In genomic region chr3:194617827-194618226, GRCh38 we compare ENCODE assay signal across 19 cellular contexts.
A peak's percentile ranks its signal among the peaks of the same experiment; 100 is the strongest.
DNase-seq lines count a peak whose midpoint lies in the region; ATAC-seq and TF ChIP-seq lines count a peak whose summit lies in the region.
"Had no signal": no experiment of that assay in that cellular context is flagged by ENCODE, and none has a peak within 500 bp of the region (broad histone marks: within the 10 kb centered on the region; RNA-seq: fewer than 3 reads in every experiment).

No MANE protein-coding gene starts in this region.

- peak; percentile 44 for ATAC-seq in HG02759 (IDR thresholded peaks at IDR 0.05; ENCODE audit: unreplicated experiment)
- no peak for ATAC-seq in HG02981 (IDR thresholded peaks at IDR 0.05; ENCODE audit: unreplicated experiment)
- ATAC-seq: activated T-helper 17 cell treated with anti-CD3 and anti-CD28 coated beads, Interleukin-2, amount 50 U/mL, for 72 hours; mucosa of descending colon; SK-N-SH treated with all-trans-retinoic acid at 6 μM for 48 hours had no signal

- H3K4me3 ChIP-seq in fibroblast of mammary gland (ENCODE audit: control insufficient read depth, low read depth, low read length), result no peak overlapping the region
- H3K4me3 ChIP-seq: adrenal gland, mucosa of descending colon, sigmoid colon had no signal

- peak; percentile 42 for DNase-seq in EL
- peak; percentile 30 for DNase-seq in amniotic epithelial cell (ENCODE audit: low read depth)
- DNase-seq in fibroblast of mammary gland (ENCODE audit: low read depth), result peak; percentile 64
- no peak for DNase-seq in GM19238 (ENCODE audit: insufficient read length, low spot score)
- DNase-seq in HUDEP-2 (lab: John Stamatoyannopoulos, UW; ENCODE audit: unreplicated experiment in 76 of 76), result no peak
- no peak for DNase-seq in putamen (ENCODE audit: low spot score)
- DNase-seq: activated CD8-positive, alpha-beta memory T cell treated with anti-CD3 and anti-CD28 coated beads for 24 hours; adrenal gland; DMS153; hippocampal formation; mucosa of descending colon; NCI-H1417; NCI-H2227 treated with DMSO at 0.1 percent for 48 hours; sigmoid colon; stimulated activated CD4-positive, alpha-beta T cell treated with anti-CD3 and anti-CD28 coated beads, Interleukin-4, amount 100 ng/mL, for 24 hours had no signal

- TF ChIP-seq CTCF in fibroblast of mammary gland (conservative IDR thresholded peaks at IDR 0.05; ENCODE audit: control insufficient read depth, insufficient read depth, low read depth, low read length), result no peak

Comparison
In these comparisons a context has a peak if more than half of its experiments do, and no peak if none do; other contexts are left out.
1. DNase-seq: peak in EL (single experiment), amniotic epithelial cell (single experiment) and fibroblast of mammary gland (single experiment); none in GM19238 (single experiment), HUDEP-2 (0 of 76) and putamen (single experiment).